In genomic region chr1:27157194-27157593, GRCh38 we compare ENCODE assay signal across 19 cellular contexts. TPM values are rescaled to one million over a fixed set of nuclear protein-coding genes. Genes with fewer than 3 reads are reported as not detected.
DNase-seq lines count a peak whose midpoint lies in the region; ATAC-seq and TF ChIP-seq lines count a peak whose summit lies in the region.
"Had no signal": no experiment of that assay in that cellular context is flagged by ENCODE, and none has a peak within 500 bp of the region (broad histone marks: within the 10 kb centered on the region; RNA-seq: fewer than 3 reads in every experiment).

No MANE protein-coding gene starts in this region.

- H3K36me3 Mint-ChIP-seq in activated naive CD8-positive, alpha-beta T cell: no peaks in the 10 kb centered on the region
- no peaks in the 10 kb centered on the region for H3K36me3 Mint-ChIP-seq in activated naive CD8-positive, alpha-beta T cell treated with anti-CD3 and anti-CD28 coated beads, Interleukin-2, amount 50 U/mL, for 24 hours (ENCODE audit: low read depth)
- no peaks in the 10 kb centered on the region for H3K36me3 Mint-ChIP-seq in mesothelial cell of epicardium

- no peaks in the 10 kb centered on the region for H3K27me3 ChIP-seq in MG63
- H3K27me3 ChIP-seq: BLaER1 treated with 17β-estradiol and CSF1 and Interleukin-3, amounts not matched to agents 10 nM and 100 nM; SJCRH30 had no signal

- H3K9me3 ChIP-seq in MG63: no peaks in the 10 kb centered on the region
- H3K9me3 ChIP-seq: BLaER1 treated with 17β-estradiol and CSF1 and Interleukin-3, amounts not matched to agents 10 nM and 100 nM; SJCRH30 had no signal

- TF ChIP-seq CTCF in mesothelial cell of epicardium (IDR thresholded peaks at IDR 0.05; ENCODE audit: unreplicated experiment): no peak

- no peak overlapping the region for H3K4me3 Mint-ChIP-seq in activated naive CD8-positive, alpha-beta T cell
- H3K4me3 Mint-ChIP-seq in activated naive CD8-positive, alpha-beta T cell treated with anti-CD3 and anti-CD28 coated beads, Interleukin-2, amount 50 U/mL, for 24 hours: no peak overlapping the region
- H3K4me3 Mint-ChIP-seq in mesothelial cell of epicardium: no peak overlapping the region

- no peaks in the 10 kb centered on the region for H3K9me3 Mint-ChIP-seq in activated naive CD8-positive, alpha-beta T cell (ENCODE audit: low read depth)
- no peaks in the 10 kb centered on the region for H3K9me3 Mint-ChIP-seq in activated naive CD8-positive, alpha-beta T cell treated with anti-CD3 and anti-CD28 coated beads, Interleukin-2, amount 50 U/mL, for 24 hours
- H3K9me3 Mint-ChIP-seq in mesothelial cell of epicardium: no peaks in the 10 kb centered on the region

- no peak overlapping the region for H3K4me3 ChIP-seq in MG63
- H3K4me3 ChIP-seq: BLaER1 treated with 17β-estradiol and CSF1 and Interleukin-3, amounts not matched to agents 10 nM and 100 nM; GM23248; SJCRH30 had no signal

- DNase-seq in activated naive CD8-positive, alpha-beta T cell treated with anti-CD3 and anti-CD28 coated beads, Interleukin-2, amount 50 U/mL, for 24 hours: no peak
- DNase-seq in OCI-M1 (lab: John Stamatoyannopoulos, UW) (peak; percentile 74), mesothelial cell of epicardium (ENCODE audit: low spot score in 2 of 2, unreplicated experiment in 2 of 2) (no peak), MG63 (no peak), DMS79 treated with DMSO at 0.1 percent for 48 hours (lab: John Stamatoyannopoulos, UW) (no peak)
- DNase-seq: Calu3, DND-41, GM23248, KG1, NCI-H1048, NCI-H1436 treated with DMSO at 0.1 percent for 48 hours, NCI-H2029 treated with DMSO at 0.1 percent for 48 hours, NCI-H2171 treated with DMSO at 0.1 percent for 48 hours, NCI-H446 treated with DMSO at 0.1 percent for 48 hours, SJCRH30 had no signal

- H3K27ac Mint-ChIP-seq in activated naive CD8-positive, alpha-beta T cell: peak overlapping the region; percentile 16
- no peak overlapping the region for H3K27ac Mint-ChIP-seq in activated naive CD8-positive, alpha-beta T cell treated with anti-CD3 and anti-CD28 coated beads, Interleukin-2, amount 50 U/mL, for 24 hours
- H3K27ac Mint-ChIP-seq in mesothelial cell of epicardium: peak overlapping the region; percentile 61

- H3K4me1 Mint-ChIP-seq in activated naive CD8-positive, alpha-beta T cell (ENCODE audit: low read depth): peaks cover 40% of the 10 kb centered on the region
- peaks cover 38% of the 10 kb centered on the region for H3K4me1 Mint-ChIP-seq in activated naive CD8-positive, alpha-beta T cell treated with anti-CD3 and anti-CD28 coated beads, Interleukin-2, amount 50 U/mL, for 24 hours
- peaks cover 31% of the 10 kb centered on the region for H3K4me1 Mint-ChIP-seq in mesothelial cell of epicardium

- H3K27me3 Mint-ChIP-seq in activated naive CD8-positive, alpha-beta T cell: no peaks in the 10 kb centered on the region
- H3K27me3 Mint-ChIP-seq in activated naive CD8-positive, alpha-beta T cell treated with anti-CD3 and anti-CD28 coated beads, Interleukin-2, amount 50 U/mL, for 24 hours: no peaks in the 10 kb centered on the region
- H3K27me3 Mint-ChIP-seq in mesothelial cell of epicardium (ENCODE audit: low read depth): no peaks in the 10 kb centered on the region

- no peak for ATAC-seq in activated naive CD8-positive, alpha-beta T cell treated with anti-CD3 and anti-CD28 coated beads, Interleukin-2, amount 50 U/mL, for 24 hours
- ATAC-seq in GM19023 (IDR thresholded peaks at IDR 0.05; ENCODE audit: unreplicated experiment): no peak
- ATAC-seq in HG03097 (IDR thresholded peaks at IDR 0.05; ENCODE audit: low FRiP score, unreplicated experiment): no peak

- H3K36me3 ChIP-seq in MG63: no peaks in the 10 kb centered on the region
- H3K36me3 ChIP-seq: SJCRH30 had no signal

RNA-seq across cellular contexts. Expression of gene SLC9A1, which starts 2.3 kb away (rescaled TPM):
- 32.5 to 34.6 TPM (median 33.9 TPM) in 3 replicates for total RNA-seq in mesothelial cell of epicardium
- 2.9 and 23.6 TPM in 2 replicates for total RNA-seq in MG63 (2014; rRNA removed; shearing (Covaris generic); ENCODE audit: low replicate concordance)
